ENCODE assay signal across 10 cellular contexts in genomic region chr19:4279530-4280422, GRCh38. TPM values are rescaled to one million over a fixed set of nuclear protein-coding genes. Genes with fewer than 3 reads are reported as not detected.
A peak's percentile ranks its signal among the peaks of the same experiment; 100 is the strongest.
DNase-seq lines count a peak whose midpoint lies in the region; ATAC-seq and TF ChIP-seq lines count a peak whose summit lies in the region.
"Had no signal": no experiment of that assay in that cellular context is flagged by ENCODE, and none has a peak within 500 bp of the region (broad histone marks: within the 10 kb centered on the region; RNA-seq: fewer than 3 reads in every experiment).

No MANE protein-coding gene starts in this region.

- intact Hi-C loops in CD8-positive, alpha-beta T cell (cut with DNase I, micrococcal nuclease): no loop called here
- intact Hi-C loops in ovary (cut with DNase I): no loop called here

- peak overlapping the region; percentile 81 for H3K4me2 ChIP-seq in Loucy (ENCODE audit: low read depth, low read length, poor library complexity, severe bottlenecking)

- H2AFZ ChIP-seq in Loucy (ENCODE audit: low read length): no peak overlapping the region

- peaks cover 12% of the 10 kb centered on the region for H3K27me3 ChIP-seq in CD8-positive, alpha-beta T cell (ENCODE audit: insufficient read depth, low read length)
- no peaks in the 10 kb centered on the region for H3K27me3 ChIP-seq in Loucy (ENCODE audit: insufficient read depth, low read length, poor library complexity, severe bottlenecking)
- H3K27me3 ChIP-seq in ovary: no peaks in the 10 kb centered on the region

- H3K27ac ChIP-seq in CD8-positive, alpha-beta T cell (ENCODE audit: low read depth, low read length): no peak overlapping the region
- H3K27ac ChIP-seq in ovary: no peak overlapping the region

- no peak overlapping the region for H3K9ac ChIP-seq in Loucy (ENCODE audit: low read depth, low read length, poor library complexity, severe bottlenecking)

- POLR2A ChIA-PET in CD8-positive, alpha-beta T cell (lab: Charles Lee): no interaction called here

- 2 to 4% (median 3%) methylated on average over 62 to 71 of the region's 71 CpGs for WGBS in ovary, 3 donors

- H3K79me2 ChIP-seq in Loucy (ENCODE audit: insufficient read depth, low read length): no peaks in the 10 kb centered on the region

- no peak for TF ChIP-seq POLR2A in ovary (IDR thresholded peaks at IDR 0.05)

- H3K4me3 ChIP-seq in CD8-positive, alpha-beta T cell (ENCODE audit: low read depth, low read length): no peak overlapping the region
- H3K4me3 ChIP-seq in Loucy (ENCODE audit: low read length, poor library complexity, severe bottlenecking) (peak overlapping the region; percentile 66), ovary (peak overlapping the region; percentile 24)

- H3K27me3 Mint-ChIP-seq in CD8-positive, alpha-beta T cell (ENCODE audit: low read depth): peaks cover 19% of the 10 kb centered on the region
- H3K27me3 Mint-ChIP-seq in glutamatergic neuron (ENCODE audit: unreplicated experiment): peaks cover 12% of the 10 kb centered on the region

- H3K36me3 Mint-ChIP-seq in CD8-positive, alpha-beta T cell: no peaks in the 10 kb centered on the region
- no peaks in the 10 kb centered on the region for H3K36me3 Mint-ChIP-seq in glutamatergic neuron (ENCODE audit: unreplicated experiment)

- no peaks in the 10 kb centered on the region for H3K9me3 Mint-ChIP-seq in CD8-positive, alpha-beta T cell
- peaks cover 7% of the 10 kb centered on the region for H3K9me3 Mint-ChIP-seq in glutamatergic neuron (ENCODE audit: unreplicated experiment)

- TF ChIP-seq CTCF in CD8-positive, alpha-beta T cell (IDR thresholded peaks at IDR 0.05): no peak
- no peak for TF ChIP-seq CTCF in Loucy (conservative IDR thresholded peaks at IDR 0.05; ENCODE audit: low read length)
- TF ChIP-seq CTCF in glutamatergic neuron (IDR thresholded peaks at IDR 0.05; ENCODE audit: partially characterized antibody, unreplicated experiment): no peak
- no peak for TF ChIP-seq CTCF in ovary (IDR thresholded peaks at IDR 0.05)

- H4K20me1 ChIP-seq in Loucy (ENCODE audit: insufficient read depth, low read length, poor library complexity, severe bottlenecking): no peaks in the 10 kb centered on the region

- no peaks in the 10 kb centered on the region for H3F3A ChIP-seq in Loucy (ENCODE audit: low read depth)

- no peak for ATAC-seq in CD8-positive, alpha-beta T cell
- ATAC-seq in GM19452 (IDR thresholded peaks at IDR 0.05; ENCODE audit: unreplicated experiment) (no peak), GM19463 (IDR thresholded peaks at IDR 0.05; ENCODE audit: unreplicated experiment) (no peak), GM19351 (IDR thresholded peaks at IDR 0.05; ENCODE audit: unreplicated experiment) (no peak)

- DNase-seq in CD8-positive, alpha-beta T cell: no peak
- peak; percentile 40 for DNase-seq in glutamatergic neuron
- DNase-seq in ovary: no peak
- no peak for DNase-seq in 8988T
- DNase-seq: cortex of kidney had no signal

- H3K9me3 ChIP-seq in CD8-positive, alpha-beta T cell (ENCODE audit: low read length): no peaks in the 10 kb centered on the region
- no peaks in the 10 kb centered on the region for H3K9me3 ChIP-seq in Loucy (ENCODE audit: insufficient read depth, low read depth, low read length)
- no peaks in the 10 kb centered on the region for H3K9me3 ChIP-seq in ovary

- H3K4me1 ChIP-seq in CD8-positive, alpha-beta T cell (ENCODE audit: insufficient read depth, low read length): peaks cover 12% of the 10 kb centered on the region
- H3K4me1 ChIP-seq in Loucy (ENCODE audit: insufficient read depth, low read length, poor library complexity, severe bottlenecking) (peaks cover 6% of the 10 kb centered on the region), ovary (ENCODE audit: insufficient read depth) (peaks cover 3% of the 10 kb centered on the region)

- no peak for TF ChIP-seq EP300 in ovary (IDR thresholded peaks at IDR 0.05)

- CTCF ChIA-PET in CD8-positive, alpha-beta T cell (lab: Charles Lee): interaction anchor here (0.5 to 1.6 kb wide), 3 partner anchors 13 to 57 kb away, joined by 3 to 4 read pairs (median 3); no protein-coding TSS in a partner anchor

- peak overlapping the region; percentile 43 for H3K4me3 Mint-ChIP-seq in CD8-positive, alpha-beta T cell
- H3K4me3 Mint-ChIP-seq in glutamatergic neuron (ENCODE audit: unreplicated experiment): peak overlapping the region; percentile 93

- H3K4me1 Mint-ChIP-seq in CD8-positive, alpha-beta T cell (ENCODE audit: low read depth): peaks cover 6% of the 10 kb centered on the region
- peaks cover 3% of the 10 kb centered on the region for H3K4me1 Mint-ChIP-seq in glutamatergic neuron (ENCODE audit: low read depth, unreplicated experiment)

- no peaks in the 10 kb centered on the region for H3K9me2 ChIP-seq in Loucy (replicated peaks; ENCODE audit: low read depth, low read length)

- no peaks in the 10 kb centered on the region for H3K36me3 ChIP-seq in CD8-positive, alpha-beta T cell (ENCODE audit: insufficient read depth, low read length)
- no peaks in the 10 kb centered on the region for H3K36me3 ChIP-seq in Loucy (ENCODE audit: insufficient read depth, low read length)
- H3K36me3 ChIP-seq in ovary: no peaks in the 10 kb centered on the region

- no peak overlapping the region for H3K27ac Mint-ChIP-seq in CD8-positive, alpha-beta T cell
- H3K27ac Mint-ChIP-seq in glutamatergic neuron (ENCODE audit: unreplicated experiment): peak overlapping the region; percentile 88

RNA-seq across cellular contexts. Expression of gene SHD, which starts 0.7 kb away (rescaled TPM):
- under 1 TPM in 1 of 2 experiments, not detected in 1; 0.11 TPM for total RNA-seq in CD8-positive, alpha-beta T cell
- total RNA-seq in glutamatergic neuron (ENCODE audit: unreplicated experiment) (254 TPM), ovary (under 1 TPM in 2 of 7 donors, not detected in 5; 0.24 to 0.48 TPM)
- under 1 TPM in 1 of 2 donors, not detected in 1; 0.86 TPM for polyA plus RNA-seq in ovary

RNA-seq across cellular contexts. Expression of gene TMIGD2, which starts 22.4 kb away (rescaled TPM):
- total RNA-seq in CD8-positive, alpha-beta T cell: 10 to 100 TPM; 18.7 to 19.5 TPM
- not detected for total RNA-seq in glutamatergic neuron (ENCODE audit: unreplicated experiment)
- total RNA-seq in ovary: under 1 TPM in 1 of 7 donors, not detected in 6; 0.36 TPM
- under 1 TPM in 1 of 2 donors, not detected in 1; 0.29 TPM for polyA plus RNA-seq in ovary
- total RNA-seq: RPMI7951 had no signal

RNA-seq across cellular contexts. Expression of gene FSD1, which starts 24.6 kb away (rescaled TPM):
- 1 to 10 TPM; 3.1 to 4.9 TPM for total RNA-seq in CD8-positive, alpha-beta T cell
- total RNA-seq in glutamatergic neuron (ENCODE audit: unreplicated experiment) (156 TPM), ovary (under 1 TPM in 2 of 7 donors, not detected in 5; 0.11 to 0.18 TPM)
- under 1 TPM in 1 of 2 donors, not detected in 1; 0.48 TPM for polyA plus RNA-seq in ovary

RNA-seq across cellular contexts. Expression of gene YJU2, which starts 32.9 kb away (rescaled TPM):
- 10 to 100 TPM; 53.9 to 61.6 TPM for total RNA-seq in CD8-positive, alpha-beta T cell
- total RNA-seq in glutamatergic neuron (ENCODE audit: unreplicated experiment) (18.7 TPM), ovary (10 to 100 TPM; 18.4 to 27.5 (median 21.5) TPM)
- polyA plus RNA-seq in ovary: 10 to 100 TPM; 20.7 to 33.1 TPM

RNA-seq across cellular contexts. Expression of gene EBI3, which starts 50.5 kb away (rescaled TPM):
- total RNA-seq in CD8-positive, alpha-beta T cell: not detected
- total RNA-seq in glutamatergic neuron (ENCODE audit: unreplicated experiment) (not detected), ovary (1 to 10 TPM in 5 of 7 donors, under 1 TPM in 1, not detected in 1; 0.58 to 6.6 (median 2.0) TPM)
- 1 to 10 TPM in 1 of 2 donors, under 1 TPM in 1; 0.90 to 1.1 TPM for polyA plus RNA-seq in ovary

Comparison
In these comparisons a context has a peak if more than half of its experiments do, and no peak if none do; other contexts are left out.
1. RNA of gene SHD, which starts 0.7 kb away (total RNA-seq): 254 TPM in glutamatergic neuron (single experiment); 0.11 TPM in CD8-positive, alpha-beta T cell and 0.24 to 0.48 TPM in ovary; every median in the first group is over 100 times any median in the second.
2. RNA of gene TMIGD2, which starts 22.4 kb away (total RNA-seq): 18.7 to 19.5 TPM in CD8-positive, alpha-beta T cell; not detected in glutamatergic neuron (single experiment) and 0.36 TPM in ovary; every median in the first group is over 10 times any median in the second.
3. RNA of gene FSD1, which starts 24.6 kb away (total RNA-seq): 156 TPM in glutamatergic neuron (single experiment); 3.1 to 4.9 TPM in CD8-positive, alpha-beta T cell and 0.11 to 0.18 TPM in ovary; every median in the first group is over 10 times any median in the second.